ENCODE assay signal across 13 cellular contexts in the genomic region with DNA sequence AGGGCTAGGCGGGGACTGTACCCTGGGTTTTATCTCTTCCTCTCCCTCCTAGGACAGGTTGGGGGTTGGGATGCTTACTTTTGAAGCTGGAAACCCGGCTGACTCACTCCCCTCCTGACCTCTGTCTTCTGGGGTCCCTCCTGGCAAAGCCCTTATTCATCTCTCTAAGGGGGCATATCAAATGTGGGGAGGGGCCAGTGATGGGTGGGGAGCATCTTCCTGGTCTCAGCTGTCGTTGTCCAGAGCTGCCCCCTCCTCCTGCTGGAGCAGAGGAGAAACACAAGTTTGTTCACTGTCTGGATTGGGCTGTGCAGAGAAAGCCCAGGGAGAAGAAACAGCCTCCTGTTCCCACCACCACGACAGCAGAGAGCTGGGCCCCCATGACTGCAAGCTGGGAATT.
DNase-seq lines count a peak whose midpoint lies in the region; ATAC-seq and TF ChIP-seq lines count a peak whose summit lies in the region.
"Had no signal": no experiment of that assay in that cellular context is flagged by ENCODE, and none has a peak within 500 bp of the region (broad histone marks: within the 10 kb centered on the region; RNA-seq: fewer than 3 reads in every experiment).

No MANE protein-coding gene starts in this region.

- DNase-seq in right atrium auricular region (ENCODE audit: low spot score) (no peak), left ventricle myocardium superior (no peak), cardiac fibroblast (ENCODE audit: low read depth in 2 of 2) (no peak), GM20000 (ENCODE audit: low spot score) (no peak), NCI-H2227 (lab: John Stamatoyannopoulos, UW; ENCODE audit: unreplicated experiment) (no peak), occipital lobe (lab: John Stamatoyannopoulos, UW) (no peak)
- DNase-seq: activated naive CD4-positive, alpha-beta T cell; cerebellar nuclear complex; NCI-H1105; NCI-H510A treated with DMSO at 0.1 percent for 48 hours had no signal

- peaks cover 0 to 13% of the 10 kb centered on the region in 2 donors for H3K9me3 ChIP-seq in right atrium auricular region
- peaks cover 0 to 5% of the 10 kb centered on the region in 2 donors for H3K9me3 ChIP-seq in mucosa of rectum (ENCODE audit: control insufficient read depth in 2 of 2, low read length in 2 of 2)

- no peaks in the 10 kb centered on the region for H3K27me3 ChIP-seq in right atrium auricular region
- H3K27me3 ChIP-seq in mucosa of rectum (ENCODE audit: control insufficient read depth in 2 of 2, insufficient read depth in 2 of 2, low read length in 2 of 2): peaks cover 0 to 4% of the 10 kb centered on the region in 2 donors

- H3K36me3 ChIP-seq in right atrium auricular region: no peaks in the 10 kb centered on the region
- H3K36me3 ChIP-seq in mucosa of rectum (ENCODE audit: control insufficient read depth in 2 of 2, insufficient read depth in 2 of 2, low read length in 2 of 2): no peaks in the 10 kb centered on the region

- intact Hi-C loops in left ventricle myocardium superior (cut with micrococcal nuclease): no loop called here

- no peak overlapping the region for H3K9ac ChIP-seq in mucosa of rectum (ENCODE audit: low read depth in 1 of 2, low read length in 2 of 2)

- TF ChIP-seq CTCF in right atrium auricular region (IDR thresholded peaks at IDR 0.05) (no peak), cardiac fibroblast (IDR thresholded peaks at IDR 0.05; ENCODE audit: low read depth, low read length) (peak; percentile 7), GM20000 (IDR thresholded peaks at IDR 0.05; ENCODE audit: extremely low read depth, missing control alignments) (no peak)

- peaks cover 0 to 23% of the 10 kb centered on the region in 2 donors for H3K4me1 ChIP-seq in right atrium auricular region
- peaks cover 0 to 2% of the 10 kb centered on the region in 2 donors for H3K4me1 ChIP-seq in mucosa of rectum (ENCODE audit: control insufficient read depth in 2 of 2, insufficient read depth in 2 of 2, low read length in 2 of 2)

- H3K4me3 ChIP-seq in right atrium auricular region (peak overlapping the region in 1 of 2 donors; percentile 59), cardiac fibroblast (replicated peaks in 1 of 2; ENCODE audit: low read depth in 2 of 2, low read length in 2 of 2) (no peak overlapping the region), mucosa of rectum (ENCODE audit: low read length in 2 of 2) (peak overlapping the region in 1 of 2 donors; percentile 11)

- H3K27ac ChIP-seq in right atrium auricular region (peak overlapping the region; percentile 67 to 82), mucosa of rectum (ENCODE audit: low read depth in 2 of 2, low read length in 2 of 2) (peak overlapping the region; percentile 37 to 54)

- no peak for ATAC-seq in left ventricle myocardium superior
- ATAC-seq in GM21619 (IDR thresholded peaks at IDR 0.05; ENCODE audit: unreplicated experiment): no peak
- ATAC-seq: esophagus mucosa had no signal
